ENCODE assay signal across 9 cellular contexts in genomic region chr17:30376621-30377452, GRCh38. TPM values are rescaled to one million over a fixed set of nuclear protein-coding genes. Genes with fewer than 3 reads are reported as not detected.
DNase-seq lines count a peak whose midpoint lies in the region; ATAC-seq, FAIRE-seq and TF ChIP-seq lines count a peak whose summit lies in the region.
"Had no signal": no experiment of that assay in that cellular context is flagged by ENCODE, and none has a peak within 500 bp of the region (broad histone marks: within the 10 kb centered on the region; RNA-seq: fewer than 3 reads in every experiment).

No MANE protein-coding gene starts in this region.

- H2BK15ac ChIP-seq in H1 (ENCODE audit: low read length) = no peak overlapping the region

- no peak overlapping the region for H2BK12ac ChIP-seq in H1 (ENCODE audit: low read depth, low read length)

- H2AFZ ChIP-seq in PC-9 (0 out of 2 replicates have a peak overlapping the region, but pooled peaks have one; percentile 11), H1 (ENCODE audit: low read length) (0 out of 2 replicates have a peak overlapping the region, but pooled peaks have one; percentile 18)

- FAIRE-seq in H1 (lab: Jason Lieb, UNC) = no peak

- H3K79me1 ChIP-seq in H1 (ENCODE audit: low read depth, low read length) = no peaks in the 10 kb centered on the region

- intact Hi-C loops in PC-9 (cut with micrococcal nuclease; ENCODE audit: unreplicated experiment) = no loop called here

- H3K27ac ChIP-seq in PC-9 = peak overlapping the region; percentile 76
- no peak overlapping the region for H3K27ac ChIP-seq in H1 (ENCODE audit: low read depth, low read length)

- no peaks in the 10 kb centered on the region for H3K36me3 ChIP-seq in BJ (ENCODE audit: control insufficient read depth, insufficient read depth, low read length)
- H3K36me3 ChIP-seq in PC-9 (ENCODE audit: low read depth) = peaks cover 6% of the 10 kb centered on the region
- no peaks in the 10 kb centered on the region for H3K36me3 ChIP-seq in H1 (ENCODE audit: control insufficient read depth in 2 of 4, insufficient read depth in 4 of 4, low read length in 3 of 4)
- no peaks in the 10 kb centered on the region for H3K36me3 ChIP-seq in H7 (replicated peaks; ENCODE audit: control insufficient read depth, insufficient read depth, low read length)
- H3K36me3 ChIP-seq: heart right ventricle had no signal

- no peak for TF ChIP-seq EP300 in H1 (IDR thresholded peaks at IDR 0.05; ENCODE audit: borderline replicate concordance in 1 of 2, low read depth in 2 of 2, low read length in 2 of 2)

- H3K9me2 ChIP-seq in PC-9 (ENCODE audit: insufficient read depth) = no peaks in the 10 kb centered on the region

- H3K4me1 ChIP-seq in PC-9 (replicated peaks; ENCODE audit: insufficient read depth) (peaks cover 69% of the 10 kb centered on the region), H1 (replicated peaks in 1 of 4; ENCODE audit: control insufficient read depth in 3 of 4, insufficient read depth in 4 of 4, low read length in 3 of 4) (peaks cover 3 to 4% (median 3%) of the 10 kb centered on the region in 4 experiments; a peak in 5 of 7 replicates)

- 71% methylated on average over 12 of the region's 12 CpGs; no CpG with 5 or more reads in 1 of the 2 experiments for WGBS in H1 (ENCODE audit: extremely low coverage in 1 of 2, insufficient coverage in 1 of 2, insufficient read length in 1 of 2, insufficient replicate concordance in 2 of 2, low coverage in 1 of 2, low lambda C conversion rate in 2 of 2, missing lambda C conversion rate in 1 of 2), 2 experiments

- H4K5ac ChIP-seq in H1 (ENCODE audit: insufficient read length, low read depth, low read length) = no peak overlapping the region

- no peaks in the 10 kb centered on the region for H3K9me3 ChIP-seq in PC-9 (ENCODE audit: insufficient read depth, low read depth)
- no peaks in the 10 kb centered on the region for H3K9me3 ChIP-seq in H1 (ENCODE audit: insufficient read depth in 2 of 2, low read depth in 1 of 2, low read length in 1 of 2)
- H3K9me3 ChIP-seq: heart right ventricle had no signal

- no peak for TF ChIP-seq POLR2A in H1 (IDR thresholded peaks at IDR 0.05; ENCODE audit: control extremely low read depth in 1 of 2, low read depth in 2 of 2, low read length in 2 of 2)

- H3K4ac ChIP-seq in H1 (replicated peaks; ENCODE audit: insufficient read length, low read depth, low read length) = peak overlapping the region; percentile 1

- no peak for TF ChIP-seq RAD21 in H1 (IDR thresholded peaks at IDR 0.05 in 1 of 2, conservative IDR thresholded peaks at IDR 0.05 in 1 of 2; ENCODE audit: low read depth in 2 of 2, low read length in 2 of 2)

- H3K4me2 ChIP-seq in PC-9 = peak overlapping the region; percentile 97
- H3K4me2 ChIP-seq in H1 (ENCODE audit: insufficient read depth in 1 of 2, low read depth in 2 of 2, low read length in 2 of 2) = peak overlapping the region; percentile 6 to 20; a peak in 2 of 4 replicates

- ATAC-seq in GM21367 (IDR thresholded peaks at IDR 0.05; ENCODE audit: unreplicated experiment) (no peak), HG02678 (IDR thresholded peaks at IDR 0.05; ENCODE audit: unreplicated experiment) (no peak)

- no peaks in the 10 kb centered on the region for H3K27me3 ChIP-seq in BJ (ENCODE audit: control insufficient read depth, insufficient read depth, low read length)
- no peaks in the 10 kb centered on the region for H3K27me3 ChIP-seq in PC-9 (ENCODE audit: insufficient read depth, low read depth)
- peaks cover 5 to 26% (median 20%) of the 10 kb centered on the region in 4 experiments for H3K27me3 ChIP-seq in H1 (replicated peaks in 1 of 4; ENCODE audit: control insufficient read depth in 3 of 4, extremely low read depth in 1 of 4, insufficient read depth in 3 of 4, low read length in 3 of 4)
- H3K27me3 ChIP-seq in H7 (ENCODE audit: control insufficient read depth, insufficient read depth, low read length) = peaks cover 26% of the 10 kb centered on the region
- H3K27me3 ChIP-seq: heart right ventricle had no signal

- H3K18ac ChIP-seq in H1 (ENCODE audit: extremely low read depth, low read length) = no peak overlapping the region

- H4K8ac ChIP-seq in H1 (ENCODE audit: extremely low read depth, insufficient read depth, low read length) = no peak overlapping the region

- H3K23ac ChIP-seq in H1 (ENCODE audit: insufficient read length) = no peak overlapping the region

- H2AK5ac ChIP-seq in H1 (ENCODE audit: low read depth, low read length) = no peak overlapping the region

- peaks cover 24% of the 10 kb centered on the region for H3K79me2 ChIP-seq in PC-9 (ENCODE audit: low read depth)
- H3K79me2 ChIP-seq in H1 (ENCODE audit: control insufficient read depth in 1 of 2, insufficient read depth in 2 of 2, low read length in 2 of 2) = peaks cover 0 to 16% of the 10 kb centered on the region in 2 experiments; a peak in 2 of 4 replicates

- H3K9ac ChIP-seq in H1 (replicated peaks in 1 of 4; ENCODE audit: extremely low read depth in 1 of 4, low read depth in 3 of 4, low read length in 3 of 4) = no peak overlapping the region

- H3K14ac ChIP-seq in H1 (ENCODE audit: insufficient read length) = no peak overlapping the region

- CTCF ChIA-PET in BJ (lab: Yijun Ruan, JAX) (interaction anchor here (1.4 to 2.1 kb wide), 2 partner anchors 37 to 100 kb away, joined by 3 to 10 read pairs; partner anchors contain the start of gene GOSR1), PC-9 (lab: Charles Lee) (interaction anchor here (0.6 kb wide), 1 partner anchor 11 kb away, joined by 6 read pairs; no protein-coding TSS in a partner anchor), H1 (lab: Charles Lee; ENCODE audit: partially characterized antibody) (interaction anchor here (0.7 to 2.3 kb wide), 5 partner anchors 11 to 500 kb away, joined by 5 to 9 read pairs (median 6); no protein-coding TSS in a partner anchor)

- H3K56ac ChIP-seq in H1 (replicated peaks; ENCODE audit: insufficient read length, low read depth, low read length) = no peak overlapping the region

- no peak overlapping the region for H2BK20ac ChIP-seq in H1 (ENCODE audit: low read length)

- peaks cover 13% of the 10 kb centered on the region; the same call in 1 of the 2 replicates for H4K20me1 ChIP-seq in PC-9 (ENCODE audit: insufficient read depth)
- peaks cover 7 to 15% of the 10 kb centered on the region in 2 experiments for H4K20me1 ChIP-seq in H1 (replicated peaks in 1 of 2; ENCODE audit: control insufficient read depth in 1 of 2, insufficient read depth in 2 of 2, low read length in 2 of 2)

- peaks cover 10% of the 10 kb centered on the region for H3K23me2 ChIP-seq in H1 (ENCODE audit: low read depth, low read length)

- no peak overlapping the region for H4K91ac ChIP-seq in H1 (replicated peaks; ENCODE audit: insufficient read length, low read length)

- DNase-seq in BJ (ENCODE audit: low read depth) = peak; percentile 31
- DNase-seq in H4 (ENCODE audit: low spot score) = peak; percentile 88
- peak; percentile 51 to 87 for DNase-seq in PC-9
- DNase-seq in H1 (ENCODE audit: low read depth in 1 of 2, low spot score in 2 of 2) = no peak
- peak; percentile 44 for DNase-seq in retina
- no peak for DNase-seq in H7

- BruUV-seq in PC-9 (replicated peaks; lab: Mats Ljungman, UMichigan) = no TSS peak

- no peak for TF ChIP-seq CTCF in BJ (IDR thresholded peaks at IDR 0.05; ENCODE audit: insufficient read depth, low read depth, low read length)
- TF ChIP-seq CTCF in PC-9 (conservative IDR thresholded peaks at IDR 0.05) = no peak
- TF ChIP-seq CTCF in H1 (IDR thresholded peaks at IDR 0.05; ENCODE audit: control extremely low read depth in 1 of 3, insufficient read depth in 1 of 3, low read depth in 1 of 3, low read length in 3 of 3) = no peak

- H2BK120ac ChIP-seq in H1 (replicated peaks; ENCODE audit: low read depth, low read length) = no peak overlapping the region

- H3K4me3 ChIP-seq in BJ (ENCODE audit: low read depth, low read length) = no peak overlapping the region
- no peak overlapping the region; the same call in 1 of the 2 replicates for H3K4me3 ChIP-seq in PC-9
- no peak overlapping the region for H3K4me3 ChIP-seq in H1 (ENCODE audit: extremely low read depth in 1 of 4, insufficient read depth in 2 of 4, low read depth in 3 of 4, low read length in 4 of 4)
- no peak overlapping the region for H3K4me3 ChIP-seq in H7 (ENCODE audit: insufficient read depth, low read depth, low read length)

- POLR2A ChIA-PET in BJ (lab: Charles Lee) = no interaction called here
- POLR2A ChIA-PET in PC-9 (lab: Charles Lee; ENCODE audit: unreplicated experiment) = interaction anchor here (0.6 to 0.8 kb wide), 2 partner anchors 28 kb away, joined by 3 to 5 read pairs; no protein-coding TSS in a partner anchor
- POLR2A ChIA-PET in H1 (lab: Charles Lee; ENCODE audit: partially characterized antibody) = interaction anchor here (2.1 kb wide), 1 partner anchor 8 kb away, joined by 5 read pairs; no protein-coding TSS in a partner anchor

- no peak overlapping the region for H2BK5ac ChIP-seq in H1 (ENCODE audit: low read depth, low read length)

- peaks cover 43% of the 10 kb centered on the region for H3F3A ChIP-seq in PC-9 (ENCODE audit: insufficient read depth, low read depth)

RNA-seq across cellular contexts. Expression of gene CPD, which starts 1.9 kb away (rescaled TPM):
- polyA plus RNA-seq in BJ (2011; rRNA removed) (65.4 and 78.5 TPM in 2 replicates), H1 (2011; rRNA removed) (5.8 and 8.6 TPM in 2 replicates)
- 57.2 and 59.8 TPM in 2 replicates for polyA minus RNA-seq in BJ (2011; rRNA and poly(A)+ RNA removed)
- 37.9 and 40.8 TPM in 2 replicates for total RNA-seq in H4 (2014; rRNA removed; shearing (Covaris generic))
- total RNA-seq in PC-9 (2021) = 44.7 and 55.0 TPM in 2 replicates
- total RNA-seq in H1 (2021; fragmentation: NEBNext Ultra II Directional; extraction: Animal tissue kit (Norgen Biotek cat#: 25700)) = 40.6 and 46.2 TPM in 2 replicates
- 9.1 TPM for polyA plus RNA-seq in H1 (2011; cell fraction: cytosol; rRNA removed)
- polyA plus RNA-seq in H1 (2011; cell fraction: nucleus; rRNA removed) = 14.1 TPM
- polyA plus RNA-seq in H1 (2012, experiment 1 of 2) = 14.2 to 22.0 TPM (median 18.0 TPM) in 4 replicates
- polyA plus RNA-seq in H1 (2012, experiment 2 of 2) = 1.0 TPM
- 33.8 TPM for polyA plus RNA-seq in H1 (2013, experiment 1 of 2)
- polyA plus RNA-seq in H1 (2013, experiment 2 of 2) = 28.8 TPM
- 63.8 and 126 TPM in 2 replicates for polyA minus RNA-seq in H1 (2011; rRNA and poly(A)+ RNA removed)
- 54.1 TPM for polyA minus RNA-seq in H1 (2011; cell fraction: cytosol; rRNA and poly(A)+ RNA removed)
- 47.9 TPM for polyA minus RNA-seq in H1 (2011; cell fraction: nucleus; rRNA and poly(A)+ RNA removed)
- 25.9 and 49.0 TPM in 2 replicates for total RNA-seq in H7 (2014; rRNA removed; shearing (Covaris generic))

RNA-seq across cellular contexts. Expression of gene TMIGD1, which starts 43.0 kb away (rescaled TPM):
- polyA plus RNA-seq in BJ (2011; rRNA removed) (not detected in 2 replicates), H1 (2011; rRNA removed) (not detected in 2 replicates)
- polyA minus RNA-seq in BJ (2011; rRNA and poly(A)+ RNA removed) = not detected in 2 replicates
- not detected in 2 replicates for total RNA-seq in H4 (2014; rRNA removed; shearing (Covaris generic))
- total RNA-seq in PC-9 (2021) = not detected in 2 replicates
- not detected in 2 replicates for total RNA-seq in H1 (2021; fragmentation: NEBNext Ultra II Directional; extraction: Animal tissue kit (Norgen Biotek cat#: 25700))
- not detected for polyA plus RNA-seq in H1 (2011; cell fraction: cytosol; rRNA removed)
- not detected for polyA plus RNA-seq in H1 (2011; cell fraction: nucleus; rRNA removed)
- not detected in 4 replicates for polyA plus RNA-seq in H1 (2012, experiment 1 of 2)
- polyA plus RNA-seq in H1 (2012, experiment 2 of 2) = not detected
- not detected for polyA plus RNA-seq in H1 (2013, experiment 1 of 2)
- polyA plus RNA-seq in H1 (2013, experiment 2 of 2) = not detected
- polyA minus RNA-seq in H1 (2011; rRNA and poly(A)+ RNA removed) = not detected in 2 replicates
- polyA minus RNA-seq in H1 (2011; cell fraction: cytosol; rRNA and poly(A)+ RNA removed) = not detected
- not detected for polyA minus RNA-seq in H1 (2011; cell fraction: nucleus; rRNA and poly(A)+ RNA removed)
- not detected in 2 replicates for total RNA-seq in H7 (2014; rRNA removed; shearing (Covaris generic))
- total RNA-seq: heart right ventricle had no signal
- polyA plus RNA-seq: heart right ventricle had no signal

Comparison
In these comparisons a context has a peak if more than half of its experiments do, and no peak if none do; other contexts are left out.
1. DNase-seq: peak in BJ (single experiment), H4 (single experiment), PC-9 (2 of 2) and retina (single experiment); none in H1 (0 of 2) and H7 (single experiment).